8 cellular contexts compared by ENCODE assay signal in genomic region chr4:55397521-55398321, GRCh38. TPM values are rescaled to one million over a fixed set of nuclear protein-coding genes. Genes with fewer than 3 reads are reported as not detected.
A peak's percentile ranks its signal among the peaks of the same experiment; 100 is the strongest.
DNase-seq lines count a peak whose midpoint lies in the region; ATAC-seq, FAIRE-seq and TF ChIP-seq lines count a peak whose summit lies in the region.

No MANE protein-coding gene starts in this region.

- peak overlapping the region; percentile 95 for H3K4me3 ChIP-seq in endodermal cell (ENCODE audit: low read length)

- H3K27me3 Mint-ChIP-seq in activated T-cell treated with anti-CD3 and anti-CD28 coated beads, Interleukin-2, amount 50 U/mL, for 72 hours (ENCODE audit: low read depth) = no peaks in the 10 kb centered on the region
- H3K27me3 Mint-ChIP-seq in endodermal cell (ENCODE audit: insufficient read depth) (no peaks in the 10 kb centered on the region), nephron (ENCODE audit: low read depth) (no peaks in the 10 kb centered on the region)

- H3K36me3 Mint-ChIP-seq in activated T-cell treated with anti-CD3 and anti-CD28 coated beads, Interleukin-2, amount 50 U/mL, for 72 hours (ENCODE audit: insufficient read depth in 2 of 2) = peaks cover 12 to 20% of the 10 kb centered on the region in 2 donors
- peaks cover 16% of the 10 kb centered on the region for H3K36me3 Mint-ChIP-seq in endodermal cell (ENCODE audit: low read depth)
- peaks cover 16% of the 10 kb centered on the region for H3K36me3 Mint-ChIP-seq in nephron (ENCODE audit: low read depth)

- no peak overlapping the region for H3K27ac ChIP-seq in endodermal cell (ENCODE audit: low read depth, low read length)

- no peaks in the 10 kb centered on the region for H3K27me3 ChIP-seq in endodermal cell (ENCODE audit: control insufficient read depth, insufficient read depth, low read length, poor library complexity, severe bottlenecking)

- H3K9me3 Mint-ChIP-seq in activated T-cell treated with anti-CD3 and anti-CD28 coated beads, Interleukin-2, amount 50 U/mL, for 72 hours = no peaks in the 10 kb centered on the region
- H3K9me3 Mint-ChIP-seq in endodermal cell = no peaks in the 10 kb centered on the region
- H3K9me3 Mint-ChIP-seq in nephron = no peaks in the 10 kb centered on the region

- H3K36me3 ChIP-seq in endodermal cell (ENCODE audit: control insufficient read depth, insufficient read depth, low read length) = peaks cover 19% of the 10 kb centered on the region

- peak overlapping the region; percentile 90 to 97 for H3K4me3 Mint-ChIP-seq in activated T-cell treated with anti-CD3 and anti-CD28 coated beads, Interleukin-2, amount 50 U/mL, for 72 hours
- H3K4me3 Mint-ChIP-seq in endodermal cell (peak overlapping the region; percentile 87), nephron (peak overlapping the region; percentile 94 to 99 (median 96))

- ATAC-seq in activated T-cell treated with anti-CD3 and anti-CD28 coated beads, Interleukin-2, amount 50 U/mL, for 72 hours (replicated peaks in 1 of 2) = no peak
- no peak for ATAC-seq in GM21423 (IDR thresholded peaks at IDR 0.05; ENCODE audit: unreplicated experiment)

- H3K4me1 ChIP-seq in endodermal cell (ENCODE audit: control insufficient read depth, insufficient read depth, low read length) = no peaks in the 10 kb centered on the region

- peaks cover 38% of the 10 kb centered on the region for H3K4me1 Mint-ChIP-seq in activated T-cell treated with anti-CD3 and anti-CD28 coated beads, Interleukin-2, amount 50 U/mL, for 72 hours (ENCODE audit: low read depth)
- peaks cover 25% of the 10 kb centered on the region for H3K4me1 Mint-ChIP-seq in endodermal cell
- peaks cover 29% of the 10 kb centered on the region for H3K4me1 Mint-ChIP-seq in nephron

- WGBS in endodermal cell (ENCODE audit: insufficient coverage in 1 of 2, insufficient read length in 1 of 2), 2 experiments = 22 to 35% methylated on average over 12 to 15 of the region's 15 CpGs

- DNase-seq in activated T-cell treated with anti-CD3 and anti-CD28 coated beads, Interleukin-2, amount 50 U/mL, for 72 hours = no peak
- no peak for DNase-seq in activated T-cell treated with anti-CD3 and anti-CD28 coated beads, Interleukin-2, amount 50 U/mL, for 1 hour
- DNase-seq in RCC 7860 (ENCODE audit: low spot score) = peak; percentile 42
- no peak for DNase-seq in endodermal cell
- no peak for DNase-seq in stimulated activated CD8-positive, alpha-beta memory T cell treated with anti-CD3 and anti-CD28 coated beads, Interleukin-4, amount 100 ng/mL, for 48 hours
- DNase-seq in cortex of kidney (lab: John Stamatoyannopoulos, UW) = no peak

- no peaks in the 10 kb centered on the region for H3K9me3 ChIP-seq in endodermal cell (ENCODE audit: control insufficient read depth, low read length)

- peak; percentile 63 for FAIRE-seq in RCC 7860 (lab: Jason Lieb, UNC)

- H3K9ac ChIP-seq in endodermal cell (ENCODE audit: extremely low read depth, low read length, poor library complexity, severe bottlenecking) = peak overlapping the region; percentile 66

- TF ChIP-seq CTCF in endodermal cell (conservative IDR thresholded peaks at IDR 0.05) (no peak), nephron (IDR thresholded peaks at IDR 0.05; ENCODE audit: unreplicated experiment in 3 of 3) (no peak)

- peak overlapping the region; percentile 97 for H3K27ac Mint-ChIP-seq in activated T-cell treated with anti-CD3 and anti-CD28 coated beads, Interleukin-2, amount 50 U/mL, for 72 hours
- H3K27ac Mint-ChIP-seq in endodermal cell = peak overlapping the region; percentile 88
- H3K27ac Mint-ChIP-seq in nephron = peak overlapping the region; percentile 86 to 95 (median 92)

RNA-seq across cellular contexts. Expression of gene TMEM165, which starts 2.0 kb away (rescaled TPM):
- total RNA-seq in activated T-cell treated with anti-CD3 and anti-CD28 coated beads, Interleukin-2, amount 50 U/mL, for 72 hours = 10 to 100 TPM; 65.8 to 65.9 TPM
- total RNA-seq in endodermal cell = 100 to 1,000 TPM in 1 of 2 donors, 10 to 100 TPM in 1; 90.5 to 100 TPM
- polyA plus RNA-seq in endodermal cell (2013, experiment 1 of 2) = 48.5 TPM
- 43.1 TPM for polyA plus RNA-seq in endodermal cell (2013, experiment 2 of 2)

RNA-seq across cellular contexts. Expression of gene SRD5A3, which starts 51.7 kb away (rescaled TPM):
- 10 to 100 TPM; 30.0 to 40.3 TPM for total RNA-seq in activated T-cell treated with anti-CD3 and anti-CD28 coated beads, Interleukin-2, amount 50 U/mL, for 72 hours
- total RNA-seq in endodermal cell = 10 to 100 TPM; 34.5 to 37.1 TPM
- polyA plus RNA-seq in endodermal cell (2013, experiment 1 of 2) = 26.9 TPM
- polyA plus RNA-seq in endodermal cell (2013, experiment 2 of 2) = 23.4 TPM
